ENCODE assay signal across 8 cellular contexts in genomic region chr1:27539901-27540861, GRCh38. TPM values are rescaled to one million over a fixed set of nuclear protein-coding genes. Genes with fewer than 3 reads are reported as not detected.
DNase-seq lines count a peak whose midpoint lies in the region; ATAC-seq and TF ChIP-seq lines count a peak whose summit lies in the region.

No MANE protein-coding gene starts in this region.

- H3K9me3 Mint-ChIP-seq in chondrocyte (ENCODE audit: low read depth) = no peaks in the 10 kb centered on the region
- no peaks in the 10 kb centered on the region for H3K9me3 Mint-ChIP-seq in activated T-helper 2 cell treated with anti-CD3 and anti-CD28 coated beads, Interferon-gamma antibody, Interleukin-2, Interleukin-4, amounts not matched to agents 10 μg/mL and 5 μg/mL and 100 μg/mL, durations not matched to agents 14 hours and 24 hours and 36 hours

- peaks cover 4% of the 10 kb centered on the region for H3K36me3 ChIP-seq in muscle layer of colon (ENCODE audit: insufficient read depth, low read length)

- peak overlapping the region; percentile 35 for H3K4me3 Mint-ChIP-seq in chondrocyte (ENCODE audit: unreplicated experiment)
- H3K4me3 Mint-ChIP-seq in activated T-helper 2 cell treated with anti-CD3 and anti-CD28 coated beads, Interferon-gamma antibody, Interleukin-2, Interleukin-4, amounts not matched to agents 10 μg/mL and 5 μg/mL and 100 μg/mL, durations not matched to agents 14 hours and 24 hours and 36 hours (ENCODE audit: low read depth) = no peak overlapping the region

- no peaks in the 10 kb centered on the region for H3K27me3 Mint-ChIP-seq in chondrocyte (ENCODE audit: low read depth)
- H3K27me3 Mint-ChIP-seq in activated T-helper 2 cell treated with anti-CD3 and anti-CD28 coated beads, Interferon-gamma antibody, Interleukin-2, Interleukin-4, amounts not matched to agents 10 μg/mL and 5 μg/mL and 100 μg/mL, durations not matched to agents 14 hours and 24 hours and 36 hours (ENCODE audit: low read depth) = no peaks in the 10 kb centered on the region

- H3K27ac Mint-ChIP-seq in chondrocyte (ENCODE audit: unreplicated experiment) = peak overlapping the region; percentile 99
- H3K27ac Mint-ChIP-seq in activated T-helper 2 cell treated with anti-CD3 and anti-CD28 coated beads, Interferon-gamma antibody, Interleukin-2, Interleukin-4, amounts not matched to agents 10 μg/mL and 5 μg/mL and 100 μg/mL, durations not matched to agents 14 hours and 24 hours and 36 hours = no peak overlapping the region

- TF ChIP-seq CTCF in chondrocyte (IDR thresholded peaks at IDR 0.05) = no peak

- H3K4me3 ChIP-seq in muscle layer of colon (ENCODE audit: low read depth in 1 of 2, low read length in 2 of 2) = no peak overlapping the region

- peak; percentile 82 for DNase-seq in AG20443 (ENCODE audit: low spot score)
- DNase-seq in HS-27A (ENCODE audit: low read depth) = peak; percentile 97
- no peak for DNase-seq in chondrocyte (ENCODE audit: low spot score)
- DNase-seq in activated gamma-delta T cell treated with Interleukin-2 at 50 U/mL for 16 hours = no peak
- DNase-seq in activated T-helper 2 cell treated with anti-CD3 and anti-CD28 coated beads, Interferon-gamma antibody, Interleukin-2, Interleukin-4, amounts not matched to agents 10 μg/mL and 5 μg/mL and 100 μg/mL, durations not matched to agents 14 hours and 24 hours and 36 hours (ENCODE audit: low spot score) = no peak

- H3K4me1 Mint-ChIP-seq in chondrocyte (ENCODE audit: low read depth) = peaks cover 92% of the 10 kb centered on the region
- peaks cover 6% of the 10 kb centered on the region for H3K4me1 Mint-ChIP-seq in activated T-helper 2 cell treated with anti-CD3 and anti-CD28 coated beads, Interferon-gamma antibody, Interleukin-2, Interleukin-4, amounts not matched to agents 10 μg/mL and 5 μg/mL and 100 μg/mL, durations not matched to agents 14 hours and 24 hours and 36 hours (ENCODE audit: low read depth)

- peak overlapping the region; percentile 1 for H3K9ac ChIP-seq in muscle layer of colon (ENCODE audit: low read length)

- H3K27ac ChIP-seq in muscle layer of colon (ENCODE audit: low read depth, low read length) = peak overlapping the region; percentile 40

- no peaks in the 10 kb centered on the region for H3K27me3 ChIP-seq in muscle layer of colon (ENCODE audit: control insufficient read depth in 1 of 2, insufficient read depth in 2 of 2, low read length in 2 of 2)

- H3K4me1 ChIP-seq in muscle layer of colon (ENCODE audit: insufficient read depth, low read length) = peaks cover 89% of the 10 kb centered on the region

- H3K9me3 ChIP-seq in muscle layer of colon (ENCODE audit: low read length) = no peaks in the 10 kb centered on the region

- ATAC-seq in GM18873 (IDR thresholded peaks at IDR 0.05; ENCODE audit: low FRiP score, unreplicated experiment) = no peak
- ATAC-seq in GM18907 (IDR thresholded peaks at IDR 0.05; ENCODE audit: unreplicated experiment) = no peak

- intact Hi-C loops in activated T-helper 2 cell treated with anti-CD3 and anti-CD28 coated beads, Interferon-gamma antibody, Interleukin-2, Interleukin-4, amounts not matched to agents 10 μg/mL and 5 μg/mL and 100 μg/mL, durations not matched to agents 14 hours and 24 hours and 36 hours (cut with micrococcal nuclease) = no loop called here

- peaks cover 21% of the 10 kb centered on the region for H3K36me3 Mint-ChIP-seq in chondrocyte (ENCODE audit: low read depth)
- peaks cover 14% of the 10 kb centered on the region for H3K36me3 Mint-ChIP-seq in activated T-helper 2 cell treated with anti-CD3 and anti-CD28 coated beads, Interferon-gamma antibody, Interleukin-2, Interleukin-4, amounts not matched to agents 10 μg/mL and 5 μg/mL and 100 μg/mL, durations not matched to agents 14 hours and 24 hours and 36 hours (ENCODE audit: low read depth)

RNA-seq across cellular contexts. Expression of gene WASF2, which starts 50.2 kb away (rescaled TPM):
- 114 to 136 TPM (median 128 TPM) in 3 replicates for total RNA-seq in chondrocyte
- total RNA-seq in activated T-helper 2 cell treated with anti-CD3 and anti-CD28 coated beads, Interferon-gamma antibody, Interleukin-2, Interleukin-4, amounts not matched to agents 10 μg/mL and 5 μg/mL and 100 μg/mL, durations not matched to agents 14 hours and 24 hours and 36 hours = 125 and 128 TPM in 2 replicates

Comparison
In these comparisons a context has a peak if more than half of its experiments do, and no peak if none do; other contexts are left out.
1. DNase-seq: peak in AG20443 (single experiment) and HS-27A (single experiment); none in chondrocyte (single experiment), activated gamma-delta T cell treated with Interleukin-2 at 50 U/mL for 16 hours (single experiment) and activated T-helper 2 cell treated with anti-CD3 and anti-CD28 coated beads, Interferon-gamma antibody, Interleukin-2, Interleukin-4, amounts not matched to agents 10 μg/mL and 5 μg/mL and 100 μg/mL, durations not matched to agents 14 hours and 24 hours and 36 hours (single experiment).